Comparison of ENCODE assay signal across 10 cellular contexts in genomic region chr7:87759511-87759910, GRCh38.
"Had no signal": no experiment of that assay in that cellular context is flagged by ENCODE, and none has a peak within 500 bp of the region (broad histone marks: within the 10 kb centered on the region; RNA-seq: fewer than 3 reads in every experiment).

No MANE protein-coding gene starts in this region.

- H3K36me3 ChIP-seq: HAP-1 had no signal

- DNase-seq: GM23248, GOT3, H7, H9, HCEC 1CT, HFFc6 had no signal

- H3K27ac ChIP-seq: GM23248 had no signal

- H3K4me2 ChIP-seq: GM23338 had no signal

- H3K9me3 ChIP-seq: HAP-1 had no signal

- H3K4me3 ChIP-seq: GM23248, GM23338, HAP-1 had no signal

- H2AFZ ChIP-seq: GM23248, GM23338 had no signal

- FAIRE-seq: H1, H54 had no signal

- H3K4me1 ChIP-seq: HAP-1 had no signal

- H3K9ac ChIP-seq: GM23248 had no signal
